ENCODE assay signal across 23 cellular contexts in genomic region chr2:153133716-153134115, GRCh38.
"Had no signal": no experiment of that assay in that cellular context is flagged by ENCODE, and none has a peak within 500 bp of the region (broad histone marks: within the 10 kb centered on the region; RNA-seq: fewer than 3 reads in every experiment).

No MANE protein-coding gene starts in this region.

- H3K4me2 ChIP-seq: SK-N-SH had no signal

- H3K27ac ChIP-seq: RWPE1 had no signal

- H3K9ac ChIP-seq: SK-N-SH had no signal

- ATAC-seq: HepG2, Panc1, PC-3 had no signal

- H3K9me2 ChIP-seq: SK-N-SH had no signal

- DNase-seq: IMR-90; Karpas-422; KG1; MG63; NCI-H1092; NCI-H1105 treated with DMSO at 0.1 percent for 48 hours; NCI-H1417 treated with DMSO at 0.1 percent for 48 hours; NCI-H146; NCI-H1694 treated with DMSO at 0.1 percent for 48 hours; NCI-H1930; NCI-H2081; NCI-H2107; NCI-H2227 treated with DMSO at 0.1 percent for 48 hours; NCI-H524; NCI-H526 treated with DMSO at 0.1 percent for 48 hours; NCI-H748 treated with DMSO at 0.1 percent for 48 hours; NK-92 treated with Interleukin-12 subunit alpha and Interleukin-12 subunit beta, amount 100 ng/mL, for 24 hours; PC-3; SHP77; SK-N-SH had no signal

- H3K27me3 ChIP-seq: MG63 had no signal

- H3K9me3 ChIP-seq: MG63, SK-N-SH had no signal

- H3K4me3 ChIP-seq: MG63 had no signal

- H3K36me3 ChIP-seq: MG63 had no signal
